2 cellular contexts compared by ENCODE assay signal in genomic region chr9:134863941-134864820, GRCh38.
TF ChIP-seq lines count a peak whose summit lies in the region.

No MANE protein-coding gene starts in this region.

TF ChIP-seq in IMR-90, 13 proteins besides CTCF, POLR2A, EP300 and RAD21:
- TF ChIP-seq NFE2L2 (IDR thresholded peaks at IDR 0.05; ENCODE audit: low read depth, low read length) (no peak), SMC3 (IDR thresholded peaks at IDR 0.05; ENCODE audit: low read depth, low read length) (no peak), MAZ (IDR thresholded peaks at IDR 0.05; ENCODE audit: borderline replicate concordance, low read depth, low read length) (no peak), BHLHE40 (IDR thresholded peaks at IDR 0.05; ENCODE audit: low read depth, low read length) (no peak), RFX5 (IDR thresholded peaks at IDR 0.05; ENCODE audit: low read depth, low read length) (no peak), USF2 (IDR thresholded peaks at IDR 0.05; ENCODE audit: low read depth, low read length) (no peak), ELK1 (IDR thresholded peaks at IDR 0.05; ENCODE audit: borderline replicate concordance, low read depth, low read length) (no peak), CHD1 (IDR thresholded peaks at IDR 0.05; ENCODE audit: low read depth, low read length) (no peak), RCOR1 (IDR thresholded peaks at IDR 0.05; ENCODE audit: insufficient replicate concordance, low read length) (no peak), FOS (IDR thresholded peaks at IDR 0.05; ENCODE audit: low read depth, low read length) (no peak), MXI1 (IDR thresholded peaks at IDR 0.05; ENCODE audit: borderline replicate concordance, low read depth, low read length) (no peak), CEBPB (IDR thresholded peaks at IDR 0.05; ENCODE audit: low read depth, low read length) (no peak), MAFK (IDR thresholded peaks at IDR 0.05; ENCODE audit: low read depth, low read length) (no peak)
TF ChIP-seq in IMR-90: peak in this region for 0.

TF ChIP-seq in SK-N-SH treated with all-trans-retinoic acid at 6 μM for 48 hours, 23 proteins besides CTCF, POLR2A, EP300 and RAD21:
- TF ChIP-seq CSDC2 (CRISPR knock-in tag; IDR thresholded peaks at IDR 0.05) (no peak), RARB (CRISPR knock-in tag; IDR thresholded peaks at IDR 0.05) (no peak), SNAI2 (CRISPR knock-in tag; IDR thresholded peaks at IDR 0.05) (no peak), ARNTL (CRISPR knock-in tag; IDR thresholded peaks at IDR 0.05; ENCODE audit: borderline replicate concordance, low read depth) (no peak), PATZ1 (CRISPR knock-in tag; IDR thresholded peaks at IDR 0.05; ENCODE audit: borderline replicate concordance) (no peak), POU6F1 (CRISPR knock-in tag; IDR thresholded peaks at IDR 0.05; ENCODE audit: borderline replicate concordance, low read depth) (no peak), PPARA (CRISPR knock-in tag; IDR thresholded peaks at IDR 0.05; ENCODE audit: borderline replicate concordance) (no peak), ZNF70 (CRISPR knock-in tag; IDR thresholded peaks at IDR 0.05) (no peak), ISL1 (CRISPR knock-in tag; IDR thresholded peaks at IDR 0.05) (no peak), ZNF565 (CRISPR knock-in tag; conservative IDR thresholded peaks at IDR 0.05; ENCODE audit: low read depth) (no peak), ZFP3 (CRISPR knock-in tag; IDR thresholded peaks at IDR 0.05) (no peak), OSR1 (CRISPR knock-in tag; IDR thresholded peaks at IDR 0.05) (no peak), TOX (CRISPR knock-in tag; IDR thresholded peaks at IDR 0.05; ENCODE audit: borderline replicate concordance) (no peak)
TF ChIP-seq in SK-N-SH treated with all-trans-retinoic acid at 6 μM for 48 hours: peak in this region for 0.
